Comparison of ENCODE assay signal across 13 cellular contexts in the genomic region with DNA sequence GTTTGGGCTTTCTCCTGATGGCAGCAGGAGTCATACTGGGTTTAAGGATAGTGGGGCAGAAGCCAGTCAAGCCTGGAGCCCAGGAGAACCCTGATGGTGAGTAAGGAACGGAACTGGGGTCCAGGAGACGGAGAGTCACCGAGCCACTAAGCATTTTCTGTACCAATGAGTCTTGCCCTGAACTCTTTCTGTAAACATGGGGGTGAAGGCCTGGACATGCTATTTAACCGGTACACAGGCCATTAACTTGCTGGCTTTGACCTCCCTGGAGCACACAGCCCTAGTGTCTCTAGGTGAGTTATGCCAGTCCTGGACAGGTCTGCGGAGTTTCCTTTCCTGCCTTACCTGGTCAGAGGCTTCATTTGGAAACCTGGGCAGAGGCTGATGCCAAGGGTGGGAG. TPM values are rescaled to one million over a fixed set of nuclear protein-coding genes. Genes with fewer than 3 reads are reported as not detected.
DNase-seq lines count a peak whose midpoint lies in the region; ATAC-seq, FAIRE-seq and TF ChIP-seq lines count a peak whose summit lies in the region.
"Had no signal": no experiment of that assay in that cellular context is flagged by ENCODE, and none has a peak within 500 bp of the region (broad histone marks: within the 10 kb centered on the region; RNA-seq: fewer than 3 reads in every experiment).

No MANE protein-coding gene starts in this region.

- peaks cover 42% of the 10 kb centered on the region for H3K4me1 Mint-ChIP-seq in activated T-helper 17 cell treated with anti-CD3 and anti-CD28 coated beads, Interleukin-2, amount 50 U/mL, for 72 hours
- H3K4me1 Mint-ChIP-seq in nephron (peaks cover 31% of the 10 kb centered on the region), endothelial cell (ENCODE audit: unreplicated experiment) (peaks cover 27% of the 10 kb centered on the region)

- H3K4me1 ChIP-seq in HepG2 (ENCODE audit: insufficient read depth, low read length) (peaks cover 37% of the 10 kb centered on the region), right lobe of liver (no peaks in the 10 kb centered on the region), upper lobe of left lung (peaks cover 57 to 72% (median 62%) of the 10 kb centered on the region in 4 donors)

- H3K27ac ChIP-seq in HepG2 (ENCODE audit: extremely low read length, insufficient read depth, low read length) (peak overlapping the region; percentile 21), right lobe of liver (no peak overlapping the region), upper lobe of left lung (peak overlapping the region in 3 of 4 donors; percentile 45 to 97 (median 95))

- H3K9ac ChIP-seq in HepG2 (ENCODE audit: insufficient read depth, low read depth, low read length): no peak overlapping the region

- no peak for TF ChIP-seq RAD21 in HepG2 (CRISPR knock-in tag; IDR thresholded peaks at IDR 0.05)

- no peak for FAIRE-seq in HepG2 (lab: Jason Lieb, UNC)

- H3K4me3 ChIP-seq in HepG2 (replicated peaks in 1 of 3; ENCODE audit: insufficient read depth in 1 of 3, low read depth in 2 of 3, low read length in 3 of 3) (no peak overlapping the region), right lobe of liver (no peak overlapping the region), upper lobe of left lung (peak overlapping the region in 1 of 4 donors; percentile 90)
- H3K4me3 ChIP-seq: MG63 had no signal

- in situ Hi-C loops in HepG2 (cut with HindIII; ENCODE audit: extremely low pct_ligation_motif_present, low pct_unique_long_range_greater_than_20kb): no loop called here

- CTCF ChIA-PET in HepG2 (lab: Yijun Ruan, JAX; ENCODE audit: low intra/inter-chr PET ratio, low total read pairs): no interaction called here

- peak overlapping the region; percentile 100 for H3K4me3 Mint-ChIP-seq in activated T-helper 17 cell treated with anti-CD3 and anti-CD28 coated beads, Interleukin-2, amount 50 U/mL, for 72 hours
- peak overlapping the region; percentile 63 to 98 (median 77) for H3K4me3 Mint-ChIP-seq in nephron
- no peak overlapping the region for H3K4me3 Mint-ChIP-seq in endothelial cell (ENCODE audit: unreplicated experiment)

- H3K4me2 ChIP-seq in HepG2 (ENCODE audit: low read depth, low read length): peak overlapping the region; percentile 20; the same call in 1 of the 2 replicates

- POLR2A ChIA-PET in HepG2 (lab: Yijun Ruan, JAX): interaction anchor here (1.5 kb wide), 1 partner anchor 9 kb away, joined by 3 read pairs; no protein-coding TSS in a partner anchor

- no peaks in the 10 kb centered on the region for H3K9me3 ChIP-seq in HepG2 (ENCODE audit: low read length)
- H3K9me3 ChIP-seq in right lobe of liver: no peaks in the 10 kb centered on the region
- H3K9me3 ChIP-seq in upper lobe of left lung: no peaks in the 10 kb centered on the region
- H3K9me3 ChIP-seq: MG63 had no signal

- ATAC-seq in HepG2 (no peak), right lobe of liver (no peak), upper lobe of left lung (ENCODE audit: low FRiP score in 2 of 2) (no peak), HG03521 (IDR thresholded peaks at IDR 0.05; ENCODE audit: unreplicated experiment) (no peak), HG02938 (IDR thresholded peaks at IDR 0.05; ENCODE audit: unreplicated experiment) (no peak)
- ATAC-seq in activated T-helper 17 cell treated with anti-CD3 and anti-CD28 coated beads, Interleukin-2, amount 50 U/mL, for 72 hours (replicated peaks): no peak

- H3K27me3 Mint-ChIP-seq in activated T-helper 17 cell treated with anti-CD3 and anti-CD28 coated beads, Interleukin-2, amount 50 U/mL, for 72 hours: no peaks in the 10 kb centered on the region
- H3K27me3 Mint-ChIP-seq in nephron (ENCODE audit: low read depth) (peaks cover 37% of the 10 kb centered on the region), endothelial cell (ENCODE audit: unreplicated experiment) (peaks cover 8% of the 10 kb centered on the region)

- DNase-seq in HepG2 (ENCODE audit: low spot score): no peak
- DNase-seq in right lobe of liver: no peak
- DNase-seq in upper lobe of left lung: no peak
- no peak for DNase-seq in endothelial cell (ENCODE audit: low spot score)
- DNase-seq: caudate nucleus, EL, GOT3, MG63, occipital lobe had no signal

- H3K79me2 ChIP-seq in HepG2 (ENCODE audit: insufficient read depth, low read length): peaks cover 44% of the 10 kb centered on the region

- no peaks in the 10 kb centered on the region for H3K9me3 Mint-ChIP-seq in activated T-helper 17 cell treated with anti-CD3 and anti-CD28 coated beads, Interleukin-2, amount 50 U/mL, for 72 hours
- no peaks in the 10 kb centered on the region for H3K9me3 Mint-ChIP-seq in nephron
- H3K9me3 Mint-ChIP-seq in endothelial cell (ENCODE audit: unreplicated experiment): no peaks in the 10 kb centered on the region

- peak overlapping the region; percentile 66 for H3K27ac Mint-ChIP-seq in activated T-helper 17 cell treated with anti-CD3 and anti-CD28 coated beads, Interleukin-2, amount 50 U/mL, for 72 hours
- H3K27ac Mint-ChIP-seq in nephron: peak overlapping the region in 2 of 3 experiments; percentile 49 to 75
- no peak overlapping the region for H3K27ac Mint-ChIP-seq in endothelial cell (ENCODE audit: unreplicated experiment)

- intact Hi-C loops in HepG2 (cut with micrococcal nuclease; ENCODE audit: unreplicated experiment): no loop called here
- intact Hi-C loops in right lobe of liver (cut with DNase I): no loop called here

- TF ChIP-seq POLR2A in HepG2 (IDR thresholded peaks at IDR 0.05; ENCODE audit: insufficient read depth in 1 of 2, low read depth in 2 of 2, low read length in 2 of 2): no peak
- TF ChIP-seq POLR2A in right lobe of liver (IDR thresholded peaks at IDR 0.05): no peak
- TF ChIP-seq POLR2A in upper lobe of left lung (IDR thresholded peaks at IDR 0.05): no peak

- TF ChIP-seq EP300 in HepG2 (IDR thresholded peaks at IDR 0.05; ENCODE audit: low read depth in 2 of 2, low read length in 2 of 2) (no peak), HepG2 (CRISPR knock-in tag; IDR thresholded peaks at IDR 0.05; ENCODE audit: borderline replicate concordance) (no peak), upper lobe of left lung (IDR thresholded peaks at IDR 0.05) (no peak)

- no TSS peak for BruUV-seq in HepG2 (replicated peaks; lab: Mats Ljungman, UMichigan)

- 81% methylated on average over 2 of the region's 5 CpGs for WGBS in HepG2 (ENCODE audit: low lambda C conversion rate)
- 100% methylated on average over 1 of the region's 5 CpGs for WGBS in right lobe of liver (ENCODE audit: insufficient coverage, low coverage, low lambda C conversion rate, missing lambda C conversion rate)
- 81 to 93% methylated on average over 2 to 5 of the region's 5 CpGs for WGBS in upper lobe of left lung, 2 donors

- H3K27me3 ChIP-seq in HepG2 (ENCODE audit: control insufficient read depth in 1 of 2, insufficient read depth in 2 of 2, low read length in 2 of 2) (no peaks in the 10 kb centered on the region; a peak in 1 of 5 replicates), right lobe of liver (peaks cover 0 to 9% of the 10 kb centered on the region in 2 donors), upper lobe of left lung (no peaks in the 10 kb centered on the region)
- H3K27me3 ChIP-seq: MG63 had no signal

- H3K36me3 ChIP-seq in HepG2 (replicated peaks in 1 of 2; ENCODE audit: control insufficient read depth in 1 of 2, insufficient read depth in 2 of 2, low read length in 2 of 2) (peaks cover 0 to 17% of the 10 kb centered on the region in 2 experiments; a peak in 2 of 5 replicates), right lobe of liver (no peaks in the 10 kb centered on the region), upper lobe of left lung (peaks cover 0 to 11% (median 4%) of the 10 kb centered on the region in 4 donors)
- H3K36me3 ChIP-seq: MG63 had no signal

- H3K36me3 Mint-ChIP-seq in activated T-helper 17 cell treated with anti-CD3 and anti-CD28 coated beads, Interleukin-2, amount 50 U/mL, for 72 hours (ENCODE audit: low read depth): peaks cover 89% of the 10 kb centered on the region
- H3K36me3 Mint-ChIP-seq in nephron (ENCODE audit: low read depth): peaks cover 14% of the 10 kb centered on the region
- H3K36me3 Mint-ChIP-seq in endothelial cell (ENCODE audit: low read depth, unreplicated experiment): peaks cover 11% of the 10 kb centered on the region

- H2AFZ ChIP-seq in HepG2 (ENCODE audit: low read length): no peak overlapping the region

- no peaks in the 10 kb centered on the region; the same call in 1 of the 2 replicates for H4K20me1 ChIP-seq in HepG2 (ENCODE audit: insufficient read depth, low read length)

- TF ChIP-seq CTCF in HepG2 (CRISPR knock-in tag; IDR thresholded peaks at IDR 0.05) (no peak), right lobe of liver (IDR thresholded peaks at IDR 0.05) (no peak), nephron (IDR thresholded peaks at IDR 0.05; ENCODE audit: unreplicated experiment in 3 of 3) (no peak), upper lobe of left lung (IDR thresholded peaks at IDR 0.05) (no peak), endothelial cell (IDR thresholded peaks at IDR 0.05; ENCODE audit: unreplicated experiment) (no peak)

RNA-seq across cellular contexts. Expression of gene SLC6A6, which starts 3.9 kb away (rescaled TPM):
- 10.7 and 20.7 TPM in 2 replicates for total RNA-seq in HepG2 (2016; rRNA removed; fragmentation: Illumina TruSeq; extraction: Trizol)
- total RNA-seq in HepG2 (2016; cell fraction: cytosol; rRNA removed; fragmentation: Illumina TruSeq; extraction: Trizol; ENCODE audit: low read depth): 8.8 and 11.0 TPM in 2 replicates
- total RNA-seq in HepG2 (2016; cell fraction: insoluble cytoplasmic fraction; rRNA removed; fragmentation: Illumina TruSeq; extraction: Trizol): 8.8 and 20.3 TPM in 2 replicates
- 5.1 and 5.2 TPM in 2 replicates for total RNA-seq in HepG2 (2016; cell fraction: membrane; rRNA removed; fragmentation: Illumina TruSeq; extraction: Trizol)
- 25.9 and 32.4 TPM in 2 replicates for total RNA-seq in HepG2 (2016; cell fraction: nucleus; rRNA removed; fragmentation: Illumina TruSeq; extraction: Trizol)
- polyA plus RNA-seq in HepG2 (2011; rRNA removed): 14.1 and 15.4 TPM in 2 replicates
- polyA plus RNA-seq in HepG2 (2011; cell fraction: cytosol; rRNA removed): 8.6 and 9.7 TPM in 2 replicates
- polyA plus RNA-seq in HepG2 (2011; cell fraction: nucleus; rRNA removed): 33.2 and 41.8 TPM in 2 replicates
- 10.9 and 13.7 TPM in 2 replicates for polyA plus RNA-seq in HepG2 (2012)
- 0.76 and 1.2 TPM in 2 replicates for polyA plus RNA-seq in HepG2 (2016; cell fraction: cytosol; fragmentation: Illumina TruSeq; extraction: Trizol; ENCODE audit: low read depth)
- 5.9 and 6.8 TPM in 2 replicates for polyA plus RNA-seq in HepG2 (2016; cell fraction: insoluble cytoplasmic fraction; fragmentation: Illumina TruSeq; extraction: Trizol; ENCODE audit: low read depth)
- polyA plus RNA-seq in HepG2 (2016; cell fraction: membrane; fragmentation: Illumina TruSeq; extraction: Trizol; ENCODE audit: low read depth): 1.5 and 1.7 TPM in 2 replicates
- 35.4 and 36.8 TPM in 2 replicates for polyA plus RNA-seq in HepG2 (2016; cell fraction: nucleus; fragmentation: Illumina TruSeq; extraction: Trizol; ENCODE audit: insufficient read depth, low read depth)
- polyA minus RNA-seq in HepG2 (2011; rRNA and poly(A)+ RNA removed; ENCODE audit: low replicate concordance): 52.1 and 83.7 TPM in 2 replicates
- 14.3 and 18.8 TPM in 2 replicates for polyA minus RNA-seq in HepG2 (2011; cell fraction: cytosol; rRNA and poly(A)+ RNA removed)
- 28.2 and 33.0 TPM in 2 replicates for polyA minus RNA-seq in HepG2 (2011; cell fraction: nucleus; rRNA and poly(A)+ RNA removed)
- 1 to 10 TPM; 1.5 to 8.2 (median 4.1) TPM for total RNA-seq in right lobe of liver
- total RNA-seq in activated T-helper 17 cell treated with anti-CD3 and anti-CD28 coated beads, Interleukin-2, amount 50 U/mL, for 72 hours: 100 to 1,000 TPM in 1 of 2 donors, 10 to 100 TPM in 1; 80.1 to 219 TPM
- total RNA-seq in upper lobe of left lung: 100 to 1,000 TPM in 2 of 6 donors, 10 to 100 TPM in 4; 60.6 to 154 (median 92.8) TPM
- total RNA-seq in endothelial cell (ENCODE audit: unreplicated experiment): 46.3 TPM

Comparison
In these comparisons a context has a peak if more than half of its experiments do, and no peak if none do; other contexts are left out.
1. H3K27ac ChIP-seq: peak in HepG2 (single experiment) and upper lobe of left lung (3 of 4); none in right lobe of liver (0 of 3).